In genomic region chr13:93231867-93232266, GRCh38 we compare ENCODE assay signal across 17 cellular contexts. TPM values are rescaled to one million over a fixed set of nuclear protein-coding genes. Genes with fewer than 3 reads are reported as not detected.
"Had no signal": no experiment of that assay in that cellular context is flagged by ENCODE, and none has a peak within 500 bp of the region (broad histone marks: within the 10 kb centered on the region; RNA-seq: fewer than 3 reads in every experiment).

No MANE protein-coding gene starts in this region.

- H3K27ac Mint-ChIP-seq: activated CD8-positive, alpha-beta memory T cell treated with anti-CD3 and anti-CD28 coated beads, Interleukin-2, amount 10 ng/mL, durations not matched to agents 7 days and 5 days; activated naive CD8-positive, alpha-beta T cell; naive thymus-derived CD4-positive, alpha-beta T cell had no signal

- ATAC-seq: activated CD4-positive, CD25-positive, alpha-beta regulatory T cell treated with anti-CD3 and anti-CD28 coated beads, Interleukin-2, amount 50 U/mL, for 24 hours; activated CD8-positive, alpha-beta memory T cell treated with anti-CD3 and anti-CD28 coated beads, Interleukin-2, amount 10 ng/mL, durations not matched to agents 7 days and 5 days; gastrocnemius medialis; lower lobe of right lung; naive thymus-derived CD4-positive, alpha-beta T cell had no signal

- H3K9me3 ChIP-seq: breast epithelium, gastrocnemius medialis, lower lobe of right lung, sigmoid colon, suprapubic skin had no signal

- H3K27ac ChIP-seq: breast epithelium, gastrocnemius medialis, lower lobe of right lung, suprapubic skin had no signal

- H3K4me1 ChIP-seq: breast epithelium, lower lobe of right lung had no signal

- H3K4me1 Mint-ChIP-seq: activated CD8-positive, alpha-beta memory T cell treated with anti-CD3 and anti-CD28 coated beads, Interleukin-2, amount 10 ng/mL, durations not matched to agents 7 days and 5 days had no signal

- H3K4me3 ChIP-seq: breast epithelium, gastrocnemius medialis, lower lobe of right lung, sigmoid colon, suprapubic skin had no signal

- H3K4me3 Mint-ChIP-seq: activated CD8-positive, alpha-beta memory T cell treated with anti-CD3 and anti-CD28 coated beads, Interleukin-2, amount 10 ng/mL, durations not matched to agents 7 days and 5 days; activated naive CD8-positive, alpha-beta T cell; naive thymus-derived CD4-positive, alpha-beta T cell had no signal

- DNase-seq: activated CD4-positive, alpha-beta T cell treated with anti-CD3 and anti-CD28 coated beads, Interleukin-2, amount 50 U/mL, for 48 hours; activated CD8-positive, alpha-beta memory T cell treated with anti-CD3 and anti-CD28 coated beads, Interleukin-2, amount 10 ng/mL, durations not matched to agents 7 days and 5 days; activated gamma-delta T cell; activated T-cell treated with anti-CD3 and anti-CD28 coated beads, Interleukin-2, amount 50 U/mL, for 48 hours; gastrocnemius medialis; kidney glomerular epithelial cell; lower lobe of right lung; naive thymus-derived CD4-positive, alpha-beta T cell; nucleus accumbens; sigmoid colon; stimulated activated CD4-positive, alpha-beta T cell treated with anti-CD3 and anti-CD28 coated beads, Interleukin-12 subunit alpha, Interleukin-12 subunit beta, amount 100 ng/mL, for 4 hours; stimulated activated naive CD4-positive, alpha-beta T cell treated with Interleukin-2 at 50 U/mL for 16 hours; T-helper 2 cell had no signal

- H3K36me3 ChIP-seq: breast epithelium, gastrocnemius medialis, lower lobe of right lung, sigmoid colon, suprapubic skin had no signal

- H3K36me3 Mint-ChIP-seq: activated CD8-positive, alpha-beta memory T cell treated with anti-CD3 and anti-CD28 coated beads, Interleukin-2, amount 10 ng/mL, durations not matched to agents 7 days and 5 days; activated naive CD8-positive, alpha-beta T cell had no signal

RNA-seq across cellular contexts. Expression of gene GPC6, which starts 5.3 kb away (rescaled TPM):
- total RNA-seq: activated CD8-positive, alpha-beta memory T cell treated with anti-CD3 and anti-CD28 coated beads, Interleukin-2, amount 10 ng/mL, durations not matched to agents 7 days and 5 days; naive thymus-derived CD4-positive, alpha-beta T cell had no signal
- polyA plus RNA-seq: naive thymus-derived CD4-positive, alpha-beta T cell had no signal
